13 cellular contexts compared by ENCODE assay signal in the genomic region with DNA sequence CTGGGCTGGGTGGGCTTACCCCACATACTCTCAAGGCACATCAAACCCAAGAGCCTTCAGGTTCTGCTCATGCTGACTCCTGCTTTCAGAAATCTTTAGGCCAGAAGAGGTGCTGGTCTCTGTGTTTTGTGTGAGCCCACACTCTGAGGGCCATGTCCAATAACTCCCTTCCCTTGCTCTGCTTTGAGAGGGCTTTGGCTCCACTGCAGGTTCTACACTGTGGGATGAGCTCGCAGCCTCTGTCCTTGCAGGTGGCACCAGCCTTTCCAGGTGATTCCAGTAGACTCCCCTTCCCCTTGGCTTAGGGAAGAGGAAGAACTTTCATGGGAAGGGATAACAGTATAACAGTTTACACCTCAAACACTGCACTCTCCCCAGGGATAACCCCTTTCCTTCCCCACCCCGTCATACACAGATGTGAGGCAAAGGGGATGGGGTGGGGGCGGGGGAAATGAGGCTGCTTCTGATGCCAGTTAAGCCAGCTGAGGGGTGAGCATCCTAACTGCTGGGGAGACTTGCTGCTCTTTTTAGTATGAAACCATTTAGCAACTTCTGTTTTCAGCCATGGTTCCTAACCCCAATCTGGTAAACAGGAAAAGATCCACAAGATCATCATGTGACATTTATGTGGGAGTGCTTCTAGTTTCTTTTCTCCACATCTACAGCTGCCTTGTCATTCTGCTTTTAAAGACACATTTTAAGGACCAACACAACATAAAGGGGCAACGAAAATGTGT.
DNase-seq lines count a peak whose midpoint lies in the region; ATAC-seq, FAIRE-seq and TF ChIP-seq lines count a peak whose summit lies in the region.
"Had no signal": no experiment of that assay in that cellular context is flagged by ENCODE, and none has a peak within 500 bp of the region (broad histone marks: within the 10 kb centered on the region; RNA-seq: fewer than 3 reads in every experiment).

No MANE protein-coding gene starts in this region.

- H4K5ac ChIP-seq in H1 (ENCODE audit: insufficient read length, low read depth, low read length) = no peak overlapping the region

- peak; percentile 40 for FAIRE-seq in GM12892 (lab: Jason Lieb, UNC)
- FAIRE-seq in H1 (lab: Jason Lieb, UNC) = no peak

- H3K4me1 ChIP-seq in H1 (replicated peaks in 1 of 4; ENCODE audit: control insufficient read depth in 3 of 4, insufficient read depth in 4 of 4, low read length in 3 of 4) (no peaks in the 10 kb centered on the region), transverse colon (peaks cover 11 to 15% (median 14%) of the 10 kb centered on the region in 4 donors)

- H4K8ac ChIP-seq in H1 (ENCODE audit: extremely low read depth, insufficient read depth, low read length) = no peak overlapping the region

- intact Hi-C loops in transverse colon (cut with DNase I; ENCODE audit: low total_unique reads) = no loop called here

- H3K27me3 ChIP-seq in H1 (replicated peaks in 1 of 4; ENCODE audit: control insufficient read depth in 3 of 4, extremely low read depth in 1 of 4, insufficient read depth in 3 of 4, low read length in 3 of 4) (no peaks in the 10 kb centered on the region), transverse colon (no peaks in the 10 kb centered on the region)

- H3K79me1 ChIP-seq in H1 (ENCODE audit: low read depth, low read length) = no peaks in the 10 kb centered on the region

- H3K9me3 ChIP-seq in H1 (ENCODE audit: insufficient read depth in 2 of 2, low read depth in 1 of 2, low read length in 1 of 2) (no peaks in the 10 kb centered on the region), transverse colon (no peaks in the 10 kb centered on the region)

- H2AK5ac ChIP-seq in H1 (ENCODE audit: low read depth, low read length) = no peak overlapping the region

- H3K4me2 ChIP-seq in H1 (ENCODE audit: insufficient read depth in 1 of 2, low read depth in 2 of 2, low read length in 2 of 2) = no peak overlapping the region

- in situ Hi-C loops in transverse colon (cut with MboI; ENCODE audit: low pct_ligation_motif_present in 1 of 4, low pct_unique_long_range_greater_than_20kb in 1 of 4, low sequenced_read_pairs in 3 of 4) = no loop called here

- CTCF ChIA-PET in H1 (lab: Charles Lee; ENCODE audit: partially characterized antibody) = interaction anchor here (1.3 to 1.4 kb wide), 2 partner anchors 8 to 151 kb away, joined by 3 to 4 read pairs; no protein-coding TSS in a partner anchor

- no peak overlapping the region for H2BK12ac ChIP-seq in H1 (ENCODE audit: low read depth, low read length)

- TF ChIP-seq CTCF in 22Rv1 (IDR thresholded peaks at IDR 0.05) = no peak
- no peak for TF ChIP-seq CTCF in H1 (IDR thresholded peaks at IDR 0.05; ENCODE audit: control extremely low read depth in 1 of 3, insufficient read depth in 1 of 3, low read depth in 1 of 3, low read length in 3 of 3)
- TF ChIP-seq CTCF in transverse colon (IDR thresholded peaks at IDR 0.05) = no peak

- ATAC-seq in HG03139 (IDR thresholded peaks at IDR 0.05; ENCODE audit: unreplicated experiment) = peak; percentile 44

- H2BK20ac ChIP-seq in H1 (ENCODE audit: low read length) = no peak overlapping the region

- no peak for TF ChIP-seq POLR2A in GM12892 (IDR thresholded peaks at IDR 0.05; ENCODE audit: low read depth, low read length)
- TF ChIP-seq POLR2A in H1 (IDR thresholded peaks at IDR 0.05; ENCODE audit: control extremely low read depth in 1 of 2, low read depth in 2 of 2, low read length in 2 of 2) = no peak
- TF ChIP-seq POLR2A in transverse colon (IDR thresholded peaks at IDR 0.05) = no peak

- H3K4ac ChIP-seq in H1 (replicated peaks; ENCODE audit: insufficient read length, low read depth, low read length) = no peak overlapping the region

- H4K91ac ChIP-seq in H1 (replicated peaks; ENCODE audit: insufficient read length, low read length) = no peak overlapping the region

- DNase-seq in GM12892 (ENCODE audit: insufficient read length) (no peak), H1 (ENCODE audit: low read depth in 1 of 2, low spot score in 2 of 2) (no peak), NCI-H1105 treated with DMSO at 0.1 percent for 48 hours (lab: John Stamatoyannopoulos, UW) (no peak), transverse colon (no peak), NCI-H2029 treated with DMSO at 0.1 percent for 48 hours (lab: John Stamatoyannopoulos, UW) (no peak), A172 (ENCODE audit: low spot score) (no peak)
- DNase-seq: COR-L47, glutamatergic neuron, IMR-90, midbrain, SW 1271 had no signal

- no peak overlapping the region for H2BK5ac ChIP-seq in H1 (ENCODE audit: low read depth, low read length)

- H3K27ac ChIP-seq in 22Rv1 (0 out of 2 replicates have a peak overlapping the region, but pooled peaks have one; percentile 15), H1 (ENCODE audit: low read depth, low read length) (no peak overlapping the region), transverse colon (no peak overlapping the region)

- H2BK120ac ChIP-seq in H1 (replicated peaks; ENCODE audit: low read depth, low read length) = no peak overlapping the region

- H3K36me3 ChIP-seq in H1 (ENCODE audit: control insufficient read depth in 2 of 4, insufficient read depth in 4 of 4, low read length in 3 of 4) (no peaks in the 10 kb centered on the region), transverse colon (no peaks in the 10 kb centered on the region)

- no peak overlapping the region for H3K4me3 ChIP-seq in H1 (ENCODE audit: extremely low read depth in 1 of 4, insufficient read depth in 2 of 4, low read depth in 3 of 4, low read length in 4 of 4)
- no peak overlapping the region for H3K4me3 ChIP-seq in transverse colon

- no peak for TF ChIP-seq EP300 in H1 (IDR thresholded peaks at IDR 0.05; ENCODE audit: borderline replicate concordance in 1 of 2, low read depth in 2 of 2, low read length in 2 of 2)
- TF ChIP-seq EP300 in transverse colon (IDR thresholded peaks at IDR 0.05; ENCODE audit: low read depth) = no peak

- no peaks in the 10 kb centered on the region for H4K20me1 ChIP-seq in H1 (replicated peaks in 1 of 2; ENCODE audit: control insufficient read depth in 1 of 2, insufficient read depth in 2 of 2, low read length in 2 of 2)

- H2AFZ ChIP-seq in H1 (ENCODE audit: low read length) = no peak overlapping the region

- H3K18ac ChIP-seq in H1 (ENCODE audit: extremely low read depth, low read length) = 0 out of 2 replicates have a peak overlapping the region, but pooled peaks have one; percentile 16

- H3K23me2 ChIP-seq in H1 (ENCODE audit: low read depth, low read length) = no peaks in the 10 kb centered on the region

- WGBS in H1 (ENCODE audit: extremely low coverage in 1 of 2, insufficient coverage in 1 of 2, insufficient read length in 1 of 2, insufficient replicate concordance in 2 of 2, low coverage in 1 of 2, low lambda C conversion rate in 2 of 2, missing lambda C conversion rate in 1 of 2), 2 experiments = 90% methylated on average over 3 of the region's 4 CpGs; no CpG with 5 or more reads in 1 of the 2 experiments
- WGBS in transverse colon (ENCODE audit: low coverage in 1 of 2), 2 donors = 50 to 73% methylated on average over 3 to 4 of the region's 4 CpGs

- no peak overlapping the region for H2BK15ac ChIP-seq in H1 (ENCODE audit: low read length)

- H3K23ac ChIP-seq in H1 (ENCODE audit: insufficient read length) = no peak overlapping the region

- no peaks in the 10 kb centered on the region for H3K79me2 ChIP-seq in H1 (ENCODE audit: control insufficient read depth in 1 of 2, insufficient read depth in 2 of 2, low read length in 2 of 2)

- no peak for TF ChIP-seq RAD21 in H1 (IDR thresholded peaks at IDR 0.05 in 1 of 2, conservative IDR thresholded peaks at IDR 0.05 in 1 of 2; ENCODE audit: low read depth in 2 of 2, low read length in 2 of 2)

- peak overlapping the region; percentile 19 for H3K14ac ChIP-seq in H1 (ENCODE audit: insufficient read length)

- no peak overlapping the region for H3K9ac ChIP-seq in H1 (replicated peaks in 1 of 4; ENCODE audit: extremely low read depth in 1 of 4, low read depth in 3 of 4, low read length in 3 of 4)

- no peak overlapping the region for H3K56ac ChIP-seq in H1 (replicated peaks; ENCODE audit: insufficient read length, low read depth, low read length)

- POLR2A ChIA-PET in H1 (lab: Charles Lee; ENCODE audit: partially characterized antibody) = no interaction called here

TF ChIP-seq in H1, 55 proteins besides CTCF, POLR2A, EP300 and RAD21:
- TF ChIP-seq NRF1 (IDR thresholded peaks at IDR 0.05; ENCODE audit: low read depth, low read length) (no peak), TAF7 (optimal IDR thresholded peaks at IDR 0.05; ENCODE audit: borderline replicate concordance, low read depth, low read length) (no peak), KDM1A (IDR thresholded peaks at IDR 0.05; ENCODE audit: borderline replicate concordance, low read length) (no peak), CREB1 (IDR thresholded peaks at IDR 0.05) (no peak), MAFK (IDR thresholded peaks at IDR 0.05; ENCODE audit: low read depth, low read length) (no peak), CBX8 (IDR thresholded peaks at IDR 0.05; ENCODE audit: borderline replicate concordance, low read depth, low read length) (no peak)
